In genomic region chr7:149245744-149246143, GRCh38 we compare ENCODE assay signal across 11 cellular contexts. TPM values are rescaled to one million over a fixed set of nuclear protein-coding genes. Genes with fewer than 3 reads are reported as not detected.
DNase-seq lines count a peak whose midpoint lies in the region; ATAC-seq and TF ChIP-seq lines count a peak whose summit lies in the region.
"Had no signal": no experiment of that assay in that cellular context is flagged by ENCODE, and none has a peak within 500 bp of the region (broad histone marks: within the 10 kb centered on the region; RNA-seq: fewer than 3 reads in every experiment).

No MANE protein-coding gene starts in this region.

- no peak for TF ChIP-seq CTCF in activated CD8-positive, alpha-beta T cell treated with anti-CD3 and anti-CD28 coated beads for 36 hours (IDR thresholded peaks at IDR 0.05)

- H3K4me3 Mint-ChIP-seq in activated CD8-positive, alpha-beta T cell treated with anti-CD3 and anti-CD28 coated beads for 36 hours: peak overlapping the region; percentile 3
- H3K4me3 Mint-ChIP-seq in stimulated activated naive CD8-positive, alpha-beta T cell treated with anti-CD3 and anti-CD28 coated beads, Interleukin-15, Interleukin-2, amounts not matched to agents 100 ng/mL and 50 ng/mL, for 24 hours: peak overlapping the region; percentile 59

- H3K27me3 Mint-ChIP-seq in activated CD8-positive, alpha-beta T cell treated with anti-CD3 and anti-CD28 coated beads for 36 hours: no peaks in the 10 kb centered on the region
- no peaks in the 10 kb centered on the region for H3K27me3 Mint-ChIP-seq in stimulated activated naive CD8-positive, alpha-beta T cell treated with anti-CD3 and anti-CD28 coated beads, Interleukin-15, Interleukin-2, amounts not matched to agents 100 ng/mL and 50 ng/mL, for 24 hours

- H3K36me3 Mint-ChIP-seq in activated naive CD4-positive, alpha-beta T cell treated with anti-CD3 and anti-CD28 coated beads, Interleukin-2, amount 50 U/mL, for 72 hours: peaks cover 14 to 21% of the 10 kb centered on the region in 2 donors
- H3K36me3 Mint-ChIP-seq in activated CD8-positive, alpha-beta T cell treated with anti-CD3 and anti-CD28 coated beads for 36 hours (ENCODE audit: low read depth): peaks cover 33% of the 10 kb centered on the region
- H3K36me3 Mint-ChIP-seq in stimulated activated naive CD8-positive, alpha-beta T cell treated with anti-CD3 and anti-CD28 coated beads, Interleukin-15, Interleukin-2, amounts not matched to agents 100 ng/mL and 50 ng/mL, for 24 hours (ENCODE audit: low read depth): peaks cover 47% of the 10 kb centered on the region

- intact Hi-C loops in activated CD8-positive, alpha-beta T cell treated with anti-CD3 and anti-CD28 coated beads for 36 hours (cut with micrococcal nuclease): no loop called here

- H3K4me1 Mint-ChIP-seq in activated CD8-positive, alpha-beta T cell treated with anti-CD3 and anti-CD28 coated beads for 36 hours (ENCODE audit: low read depth): peaks cover 58% of the 10 kb centered on the region
- peaks cover 90% of the 10 kb centered on the region for H3K4me1 Mint-ChIP-seq in stimulated activated naive CD8-positive, alpha-beta T cell treated with anti-CD3 and anti-CD28 coated beads, Interleukin-15, Interleukin-2, amounts not matched to agents 100 ng/mL and 50 ng/mL, for 24 hours (ENCODE audit: low read depth)

- H3K27ac Mint-ChIP-seq in activated naive CD4-positive, alpha-beta T cell treated with anti-CD3 and anti-CD28 coated beads, Interleukin-2, amount 50 U/mL, for 72 hours: peak overlapping the region; percentile 87 to 98
- H3K27ac Mint-ChIP-seq in activated CD8-positive, alpha-beta T cell treated with anti-CD3 and anti-CD28 coated beads for 36 hours: peak overlapping the region; percentile 81
- H3K27ac Mint-ChIP-seq in stimulated activated naive CD8-positive, alpha-beta T cell treated with anti-CD3 and anti-CD28 coated beads, Interleukin-15, Interleukin-2, amounts not matched to agents 100 ng/mL and 50 ng/mL, for 24 hours: peak overlapping the region; percentile 95

- POLR2A ChIA-PET in activated CD8-positive, alpha-beta T cell treated with anti-CD3 and anti-CD28 coated beads for 36 hours (lab: Charles Lee): interaction anchor here (1.1 kb wide), 1 partner anchor 16 kb away, joined by 4 read pairs; the partner anchor contains the start of gene ZNF783

- ATAC-seq in activated naive CD4-positive, alpha-beta T cell treated with anti-CD3 and anti-CD28 coated beads, Interleukin-2, amount 50 U/mL, for 72 hours: peak; percentile 30 to 81
- ATAC-seq in HG02852 (IDR thresholded peaks at IDR 0.05; ENCODE audit: unreplicated experiment) (peak; percentile 26), HG02973 (IDR thresholded peaks at IDR 0.05; ENCODE audit: unreplicated experiment) (no peak)
- ATAC-seq in activated CD8-positive, alpha-beta T cell treated with anti-CD3 and anti-CD28 coated beads for 36 hours: peak; percentile 4

- CTCF ChIA-PET in activated CD8-positive, alpha-beta T cell treated with anti-CD3 and anti-CD28 coated beads for 36 hours (lab: Charles Lee): interaction anchor here (1.2 to 2.0 kb wide), 2 partner anchors 16 to 39 kb away, joined by 4 to 5 read pairs; no protein-coding TSS in a partner anchor

- H3K9me3 Mint-ChIP-seq in activated naive CD4-positive, alpha-beta T cell treated with anti-CD3 and anti-CD28 coated beads, Interleukin-2, amount 50 U/mL, for 72 hours: peaks cover 3 to 5% of the 10 kb centered on the region in 2 donors
- H3K9me3 Mint-ChIP-seq in activated CD8-positive, alpha-beta T cell treated with anti-CD3 and anti-CD28 coated beads for 36 hours: peaks cover 5% of the 10 kb centered on the region
- peaks cover 7% of the 10 kb centered on the region for H3K9me3 Mint-ChIP-seq in stimulated activated naive CD8-positive, alpha-beta T cell treated with anti-CD3 and anti-CD28 coated beads, Interleukin-15, Interleukin-2, amounts not matched to agents 100 ng/mL and 50 ng/mL, for 24 hours

- DNase-seq in activated naive CD4-positive, alpha-beta T cell treated with anti-CD3 and anti-CD28 coated beads, Interleukin-2, amount 50 U/mL, for 72 hours (ENCODE audit: low spot score in 2 of 2): no peak
- no peak for DNase-seq in activated naive CD4-positive, alpha-beta T cell treated with Interleukin-2 at 50 U/mL for 16 hours
- no peak for DNase-seq in activated CD8-positive, alpha-beta T cell treated with anti-CD3 and anti-CD28 coated beads for 36 hours
- no peak for DNase-seq in stimulated activated CD4-positive, alpha-beta T cell treated with anti-CD3 and anti-CD28 coated beads, Interleukin-1b, Interleukin-23, amount 100 ng/mL, for 48 hours
- DNase-seq in NCI-H446 (lab: John Stamatoyannopoulos, UW): no peak
- DNase-seq: activated CD4-positive, alpha-beta T cell treated with anti-CD3 and anti-CD28 coated beads, Interleukin-2, amount 50 U/mL, for 4 hours; cerebellar nuclear complex; NCI-H187 treated with DMSO at 0.1 percent for 48 hours had no signal

RNA-seq across cellular contexts. Expression of gene ZNF212, which starts 6.3 kb away (rescaled TPM):
- total RNA-seq in activated naive CD4-positive, alpha-beta T cell treated with anti-CD3 and anti-CD28 coated beads, Interleukin-2, amount 50 U/mL, for 72 hours: 10 to 100 TPM; 12.1 to 13.3 TPM
- 10 to 100 TPM; 10.5 to 13.4 TPM for total RNA-seq in activated CD8-positive, alpha-beta T cell treated with anti-CD3 and anti-CD28 coated beads for 36 hours

RNA-seq across cellular contexts. Expression of gene ZNF783, which starts 16.3 kb away (rescaled TPM):
- total RNA-seq in activated naive CD4-positive, alpha-beta T cell treated with anti-CD3 and anti-CD28 coated beads, Interleukin-2, amount 50 U/mL, for 72 hours: 10 to 100 TPM in 1 of 2 donors, 1 to 10 TPM in 1; 7.6 to 18.2 TPM
- total RNA-seq in activated CD8-positive, alpha-beta T cell treated with anti-CD3 and anti-CD28 coated beads for 36 hours: 10 to 100 TPM; 13.2 to 13.4 TPM

RNA-seq across cellular contexts. Expression of gene ZNF282, which starts 50.4 kb away (rescaled TPM):
- 10 to 100 TPM; 23.5 to 35.6 TPM for total RNA-seq in activated naive CD4-positive, alpha-beta T cell treated with anti-CD3 and anti-CD28 coated beads, Interleukin-2, amount 50 U/mL, for 72 hours
- total RNA-seq in activated CD8-positive, alpha-beta T cell treated with anti-CD3 and anti-CD28 coated beads for 36 hours: 10 to 100 TPM; 29.3 to 29.7 TPM
